Comparison of ENCODE assay signal across 8 cellular contexts in the genomic region with DNA sequence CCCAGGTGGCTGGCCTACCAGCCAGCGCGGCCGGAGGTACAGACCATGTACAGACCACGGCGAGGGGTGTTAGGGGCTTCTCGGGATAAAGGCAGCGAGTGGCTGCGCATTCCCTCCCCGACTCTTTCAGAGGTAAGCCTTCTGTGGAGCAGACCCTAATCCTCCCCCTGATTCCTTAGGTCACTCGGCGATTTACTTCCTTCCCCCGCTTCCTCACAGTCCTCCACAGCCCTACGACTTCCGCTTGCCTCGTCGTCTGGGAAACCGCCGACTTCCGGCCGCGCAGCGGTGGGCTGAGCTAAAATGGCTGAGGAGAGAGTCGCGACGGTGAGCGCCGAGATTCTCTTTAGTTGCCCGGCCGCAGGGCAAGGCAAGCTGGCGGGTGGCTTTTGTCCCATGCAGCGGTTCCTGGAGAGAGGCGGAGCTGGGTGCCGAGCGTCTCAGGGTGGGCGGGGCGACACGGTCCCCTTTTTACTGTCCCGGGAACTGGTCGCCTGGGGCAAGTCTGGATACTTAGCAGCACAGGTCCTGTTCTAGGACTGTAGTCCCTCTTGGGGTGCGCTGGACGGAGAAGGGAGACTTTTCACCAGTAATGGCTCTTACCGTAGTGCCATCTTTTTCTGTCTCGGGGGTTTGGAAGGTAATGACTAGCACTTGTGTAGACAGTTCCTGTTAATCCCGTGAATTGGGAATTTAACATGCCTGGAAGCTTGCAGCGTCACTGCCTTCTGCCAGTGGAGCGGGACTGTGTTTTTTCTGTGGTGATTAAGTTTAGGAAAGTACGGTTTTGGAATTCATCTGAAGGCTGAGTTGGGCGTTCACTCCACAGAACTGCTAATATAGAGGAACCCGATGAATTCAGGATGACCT. TPM values are rescaled to one million over a fixed set of nuclear protein-coding genes. Genes with fewer than 3 reads are reported as not detected.
DNase-seq lines count a peak whose midpoint lies in the region; ATAC-seq and TF ChIP-seq lines count a peak whose summit lies in the region.

A gene with protein sequence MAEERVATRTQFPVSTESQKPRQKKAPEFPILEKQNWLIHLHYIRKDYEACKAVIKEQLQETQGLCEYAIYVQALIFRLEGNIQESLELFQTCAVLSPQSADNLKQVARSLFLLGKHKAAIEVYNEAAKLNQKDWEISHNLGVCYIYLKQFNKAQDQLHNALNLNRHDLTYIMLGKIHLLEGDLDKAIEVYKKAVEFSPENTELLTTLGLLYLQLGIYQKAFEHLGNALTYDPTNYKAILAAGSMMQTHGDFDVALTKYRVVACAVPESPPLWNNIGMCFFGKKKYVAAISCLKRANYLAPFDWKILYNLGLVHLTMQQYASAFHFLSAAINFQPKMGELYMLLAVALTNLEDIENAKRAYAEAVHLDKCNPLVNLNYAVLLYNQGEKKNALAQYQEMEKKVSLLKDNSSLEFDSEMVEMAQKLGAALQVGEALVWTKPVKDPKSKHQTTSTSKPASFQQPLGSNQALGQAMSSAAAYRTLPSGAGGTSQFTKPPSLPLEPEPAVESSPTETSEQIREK (plus strand): TSS at position 283 of the 870 bp plus-strand sequence. CDS start 21 bp downstream, at position 304.
A gene with protein sequence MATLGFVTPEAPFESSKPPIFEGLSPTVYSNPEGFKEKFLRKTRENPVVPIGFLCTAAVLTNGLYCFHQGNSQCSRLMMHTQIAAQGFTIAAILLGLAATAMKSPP (minus strand): TSS at position 258 of the 870 bp plus-strand sequence. CDS start 9,808 bp downstream, outside the sequence.

- CTCF ChIA-PET in MCF 10A (lab: Yijun Ruan, JAX) = interaction anchor here (0.8 kb wide), 1 partner anchor 15 kb away, joined by 3 read pairs; no protein-coding TSS in a partner anchor

- DNase-seq in SW480 (ENCODE audit: low spot score) = peak; percentile 96
- DNase-seq in MCF 10A (ENCODE audit: unreplicated experiment) = peak; percentile 89
- peak; percentile 84 for DNase-seq in iPS-NIHi7 (ENCODE audit: extremely low spot score)
- peak; percentile 80 to 85 (median 85) for DNase-seq in stimulated activated CD4-positive, alpha-beta T cell treated with anti-CD3 and anti-CD28 coated beads, Interleukin-12 subunit alpha, Interleukin-12 subunit beta, amount 100 ng/mL, for 48 hours (ENCODE audit: low read depth in 2 of 3, low spot score in 1 of 3)
- DNase-seq in anterior cingulate cortex (lab: John Stamatoyannopoulos, UW) = no peak
- no peak for DNase-seq in NOMO-1 (lab: John Stamatoyannopoulos, UW; ENCODE audit: unreplicated experiment in 2 of 2)

- ATAC-seq in GM18861 (IDR thresholded peaks at IDR 0.05; ENCODE audit: unreplicated experiment) (peak; percentile 78), HG03060 (IDR thresholded peaks at IDR 0.05; ENCODE audit: low read depth, unreplicated experiment) (peak; percentile 72)

- intact Hi-C loops in MCF 10A (cut with micrococcal nuclease) = no loop called here

- H3K27me3 Mint-ChIP-seq in MCF 10A (ENCODE audit: insufficient read depth, unreplicated experiment) = no peaks in the 10 kb centered on the region

- TSS peak; percentile 85 for BruUV-seq in MCF 10A (replicated peaks; lab: Mats Ljungman, UMichigan)

- peak within 1 kb of the TSS; percentile 98 for H3K4me3 Mint-ChIP-seq in MCF 10A (ENCODE audit: unreplicated experiment)

- H3K9me3 Mint-ChIP-seq in MCF 10A (ENCODE audit: unreplicated experiment) = no peaks in the 10 kb centered on the region

- H3K4me1 Mint-ChIP-seq in MCF 10A (ENCODE audit: insufficient read depth, unreplicated experiment) = no peaks in the 10 kb centered on the region

- no peak for TF ChIP-seq CTCF in MCF 10A (IDR thresholded peaks at IDR 0.05; ENCODE audit: unreplicated experiment)

- no peaks in the 10 kb centered on the region for H3K36me3 Mint-ChIP-seq in MCF 10A (ENCODE audit: insufficient read depth, unreplicated experiment)

- H3K27ac Mint-ChIP-seq in MCF 10A (ENCODE audit: low read depth, unreplicated experiment) = peak within 1 kb of the TSS; percentile 98

- POLR2A ChIA-PET in MCF 10A (lab: Yijun Ruan, JAX) = interaction anchor here (0.7 to 2.3 kb wide), 18 partner anchors 8 to 589 kb away, joined by 3 to 9 read pairs (median 4); a partner anchor contains a TSS

RNA-seq across cellular contexts. Expression of the first gene that starts in this region (rescaled TPM):
- total RNA-seq in MCF 10A (2022) = 17.3 and 18.9 TPM in 2 replicates

RNA-seq across cellular contexts. Expression of the second gene that starts in this region (rescaled TPM):
- total RNA-seq in MCF 10A (2022) = not detected in 2 replicates

Comparison
In these comparisons a context has a peak if more than half of its experiments do, and no peak if none do; other contexts are left out.
1. DNase-seq: peak in SW480 (single experiment), MCF 10A (single experiment), iPS-NIHi7 (single experiment) and stimulated activated CD4-positive, alpha-beta T cell treated with anti-CD3 and anti-CD28 coated beads, Interleukin-12 subunit alpha, Interleukin-12 subunit beta, amount 100 ng/mL, for 48 hours (3 of 3); none in anterior cingulate cortex (0 of 58) and NOMO-1 (0 of 2).